ENCODE assay signal across 11 cellular contexts in genomic region chr1:93324486-93325464, GRCh38.
DNase-seq lines count a peak whose midpoint lies in the region; ATAC-seq and TF ChIP-seq lines count a peak whose summit lies in the region.
"Had no signal": no experiment of that assay in that cellular context is flagged by ENCODE, and none has a peak within 500 bp of the region (broad histone marks: within the 10 kb centered on the region; RNA-seq: fewer than 3 reads in every experiment).

No MANE protein-coding gene starts in this region.

- DNase-seq in NCI-H146 (lab: John Stamatoyannopoulos, UW), result peak; percentile 11
- DNase-seq in NCI-H146 treated with DMSO at 0.1 percent for 48 hours (lab: John Stamatoyannopoulos, UW; ENCODE audit: unreplicated experiment), result no peak
- peak; percentile 57 for DNase-seq in fibroblast of the conjunctiva (ENCODE audit: low read depth)
- peak; percentile 45 for DNase-seq in stromal cell of bone marrow (ENCODE audit: low read depth)
- DNase-seq in HEK293T (ENCODE audit: extremely low spot score), result no peak
- no peak for DNase-seq in activated T-cell treated with anti-CD3 and anti-CD28 coated beads, Interleukin-2, amount 50 U/mL, for 24 hours
- DNase-seq: activated naive CD4-positive, alpha-beta T cell treated with Interleukin-2 at 50 U/mL for 16 hours; WERI-Rb-1 had no signal

- ATAC-seq in SK-N-SH treated with all-trans-retinoic acid at 6 μM for 48 hours (peak; percentile 71; the same call in 2 of the 3 replicates), HG03280 (IDR thresholded peaks at IDR 0.05; ENCODE audit: unreplicated experiment) (no peak)

- H3K9me3 Mint-ChIP-seq in activated T-cell treated with anti-CD3 and anti-CD28 coated beads, Interleukin-2, amount 50 U/mL, for 24 hours, result no peaks in the 10 kb centered on the region
- H3K9me3 Mint-ChIP-seq: memory B cell had no signal

- H3K27me3 Mint-ChIP-seq in activated T-cell treated with anti-CD3 and anti-CD28 coated beads, Interleukin-2, amount 50 U/mL, for 24 hours, result no peaks in the 10 kb centered on the region
- H3K27me3 Mint-ChIP-seq: memory B cell had no signal

- POLR2A ChIA-PET in HEK293T (lab: Yijun Ruan, JAX), result interaction anchor here (0.9 to 1.7 kb wide), 3 partner anchors 10 to 21 kb away, joined by 4 to 8 read pairs (median 7); partner anchors contain the start of gene DR1

- no peaks in the 10 kb centered on the region for H3K36me3 Mint-ChIP-seq in activated T-cell treated with anti-CD3 and anti-CD28 coated beads, Interleukin-2, amount 50 U/mL, for 24 hours (ENCODE audit: low read depth)

- H3K4me1 Mint-ChIP-seq in activated T-cell treated with anti-CD3 and anti-CD28 coated beads, Interleukin-2, amount 50 U/mL, for 24 hours (ENCODE audit: low read depth), result peaks cover 2% of the 10 kb centered on the region

- H3K27ac Mint-ChIP-seq in activated T-cell treated with anti-CD3 and anti-CD28 coated beads, Interleukin-2, amount 50 U/mL, for 24 hours, result no peak overlapping the region
- H3K27ac Mint-ChIP-seq: memory B cell had no signal

- CTCF ChIA-PET in HEK293T (lab: Yijun Ruan, JAX), result interaction anchor here (0.9 to 2.5 kb wide), 2 partner anchors 20 to 21 kb away, joined by 6 to 10 read pairs; no protein-coding TSS in a partner anchor

- H3K4me3 Mint-ChIP-seq in activated T-cell treated with anti-CD3 and anti-CD28 coated beads, Interleukin-2, amount 50 U/mL, for 24 hours, result no peak overlapping the region
- H3K4me3 Mint-ChIP-seq: memory B cell had no signal

TF ChIP-seq in SK-N-SH treated with all-trans-retinoic acid at 6 μM for 48 hours, 23 proteins besides CTCF, POLR2A, EP300 and RAD21 (continues in another document):
- TF ChIP-seq ARNTL (CRISPR knock-in tag; IDR thresholded peaks at IDR 0.05; ENCODE audit: borderline replicate concordance, low read depth) (no peak), ZNF70 (CRISPR knock-in tag; IDR thresholded peaks at IDR 0.05) (no peak), RARB (CRISPR knock-in tag; IDR thresholded peaks at IDR 0.05) (no peak), GLIS3 (CRISPR knock-in tag; IDR thresholded peaks at IDR 0.05) (no peak), POU6F1 (CRISPR knock-in tag; IDR thresholded peaks at IDR 0.05; ENCODE audit: borderline replicate concordance, low read depth) (no peak), SNAI2 (CRISPR knock-in tag; IDR thresholded peaks at IDR 0.05) (no peak), ZFP3 (CRISPR knock-in tag; IDR thresholded peaks at IDR 0.05) (no peak), CREB5 (CRISPR knock-in tag; IDR thresholded peaks at IDR 0.05; ENCODE audit: low read depth) (no peak), OSR1 (CRISPR knock-in tag; IDR thresholded peaks at IDR 0.05) (no peak), ZNF8 (CRISPR knock-in tag; IDR thresholded peaks at IDR 0.05) (no peak), CSDC2 (CRISPR knock-in tag; IDR thresholded peaks at IDR 0.05) (no peak), TCF4 (CRISPR knock-in tag; IDR thresholded peaks at IDR 0.05; ENCODE audit: borderline replicate concordance) (no peak), CSRNP3 (CRISPR knock-in tag; IDR thresholded peaks at IDR 0.05) (no peak), ZNF565 (CRISPR knock-in tag; conservative IDR thresholded peaks at IDR 0.05; ENCODE audit: low read depth) (no peak)

TF ChIP-seq in HEK293T, 16 proteins besides CTCF, POLR2A, EP300 and RAD21:
- TF ChIP-seq FOXM1 (IDR thresholded peaks at IDR 0.05; ENCODE audit: borderline replicate concordance), result no peak

Comparison
In these comparisons a context has a peak if more than half of its experiments do, and no peak if none do; other contexts are left out.
1. DNase-seq: peak in NCI-H146 (single experiment), fibroblast of the conjunctiva (single experiment) and stromal cell of bone marrow (single experiment); none in NCI-H146 treated with DMSO at 0.1 percent for 48 hours (single experiment), HEK293T (single experiment) and activated T-cell treated with anti-CD3 and anti-CD28 coated beads, Interleukin-2, amount 50 U/mL, for 24 hours (single experiment).